ENCODE assay signal across 19 cellular contexts in the genomic region with DNA sequence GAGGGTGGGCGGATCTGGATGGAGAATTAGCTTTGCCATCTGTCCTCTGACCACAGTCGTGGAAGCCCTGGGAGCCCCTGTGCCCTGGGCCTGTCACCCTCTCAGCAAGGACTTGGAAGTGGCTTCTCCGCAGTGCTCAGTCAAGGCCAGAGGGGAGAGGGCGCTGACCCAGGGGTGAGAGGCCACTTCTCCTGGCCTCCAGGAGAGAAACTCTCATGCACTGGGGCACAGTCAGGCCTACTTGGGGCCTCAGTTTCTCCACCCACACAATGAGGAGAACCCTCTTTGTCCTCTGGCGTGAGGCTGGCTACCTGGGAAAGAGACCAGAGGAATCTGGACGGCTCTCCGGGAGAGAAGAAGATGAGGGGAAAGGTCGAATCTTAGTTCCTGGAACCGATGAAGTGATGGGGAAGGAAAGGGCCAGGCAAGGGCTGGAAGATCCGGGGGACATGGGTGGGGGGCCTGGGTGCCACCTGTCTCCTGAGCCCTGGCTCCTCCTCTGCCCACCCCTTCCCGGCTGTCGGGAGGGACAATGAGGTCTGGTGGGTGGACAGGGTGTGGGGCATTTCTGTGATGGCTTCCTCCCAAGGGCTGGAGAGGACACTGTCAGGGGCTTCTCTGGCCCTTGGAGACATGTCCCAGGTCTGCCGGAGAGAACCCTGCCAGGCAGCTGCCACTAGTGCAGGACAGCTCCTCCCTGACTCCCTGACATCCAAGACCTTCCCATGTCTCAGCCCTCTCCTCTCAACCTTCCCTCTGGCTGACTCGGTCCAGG. TPM values are rescaled to one million over a fixed set of nuclear protein-coding genes. Genes with fewer than 3 reads are reported as not detected.
DNase-seq lines count a peak whose midpoint lies in the region; ATAC-seq and TF ChIP-seq lines count a peak whose summit lies in the region.
"Had no signal": no experiment of that assay in that cellular context is flagged by ENCODE, and none has a peak within 500 bp of the region (broad histone marks: within the 10 kb centered on the region; RNA-seq: fewer than 3 reads in every experiment).

No MANE protein-coding gene starts in this region.

- H3K27ac ChIP-seq in HEK293 (ENCODE audit: extremely low read depth, low read depth, low read length) (no peak overlapping the region), endodermal cell (ENCODE audit: low read depth, low read length) (no peak overlapping the region)

- no peaks in the 10 kb centered on the region for H3K9me3 Mint-ChIP-seq in activated CD8-positive, alpha-beta memory T cell treated with anti-CD3 and anti-CD28 coated beads, Interleukin-2, amount 10 ng/mL, durations not matched to agents 7 days and 5 days (ENCODE audit: low read depth)
- no peaks in the 10 kb centered on the region for H3K9me3 Mint-ChIP-seq in endodermal cell
- no peaks in the 10 kb centered on the region for H3K9me3 Mint-ChIP-seq in stimulated activated memory B cell treated with anti-CD40 and anti-IgM and Interleukin-4, amounts not matched to agents 10 μg/mL and 1 μg/mL and 100 μg/mL, for 72 hours
- H3K9me3 Mint-ChIP-seq: CD8-positive, alpha-beta T cell; natural killer cell treated with Interleukin-12 subunit alpha and Interleukin-12 subunit beta and Interleukin-15 and Interleukin-18, amount 100 ng/mL, for 72 hours had no signal

- intact Hi-C loops in left ventricle myocardium superior (cut with micrococcal nuclease): no loop called here

- peak; percentile 34 for DNase-seq in activated CD8-positive, alpha-beta memory T cell treated with anti-CD3 and anti-CD28 coated beads, Interleukin-2, amount 10 ng/mL, durations not matched to agents 7 days and 5 days
- DNase-seq in activated CD8-positive, alpha-beta memory T cell treated with anti-CD3 and anti-CD28 coated beads for 24 hours: no peak
- DNase-seq in endodermal cell: peak; percentile 44
- no peak for DNase-seq in left ventricle myocardium superior
- DNase-seq in KBM-7: no peak
- DNase-seq: ACHN; activated CD4-positive, alpha-beta T cell treated with anti-CD3 and anti-CD28 coated beads, Interleukin-2, amount 50 U/mL, for 1 hour; CD8-positive, alpha-beta T cell; NCI-H1048; NCI-H2029 treated with DMSO at 0.1 percent for 48 hours; NCI-H446; small intestine; stimulated activated CD4-positive, alpha-beta T cell treated with anti-CD3 and anti-CD28 coated beads, Interleukin-4, amount 100 ng/mL, for 4 hours; substantia nigra had no signal

- peaks cover 29% of the 10 kb centered on the region for H3K4me1 Mint-ChIP-seq in activated CD8-positive, alpha-beta memory T cell treated with anti-CD3 and anti-CD28 coated beads, Interleukin-2, amount 10 ng/mL, durations not matched to agents 7 days and 5 days
- peaks cover 19% of the 10 kb centered on the region for H3K4me1 Mint-ChIP-seq in endodermal cell
- peaks cover 26% of the 10 kb centered on the region for H3K4me1 Mint-ChIP-seq in stimulated activated memory B cell treated with anti-CD40 and anti-IgM and Interleukin-4, amounts not matched to agents 10 μg/mL and 1 μg/mL and 100 μg/mL, for 72 hours

- H3K9me3 ChIP-seq in HEK293 (ENCODE audit: control insufficient read depth, insufficient read depth, low read depth, low read length) (no peaks in the 10 kb centered on the region), endodermal cell (ENCODE audit: control insufficient read depth, low read length) (no peaks in the 10 kb centered on the region)

- no peak for ATAC-seq in activated CD8-positive, alpha-beta memory T cell treated with anti-CD3 and anti-CD28 coated beads, Interleukin-2, amount 10 ng/mL, durations not matched to agents 7 days and 5 days
- ATAC-seq in stimulated activated memory B cell treated with anti-CD40 and anti-IgM and Interleukin-4, amounts not matched to agents 10 μg/mL and 1 μg/mL and 100 μg/mL, for 72 hours: no peak
- no peak for ATAC-seq in left ventricle myocardium superior
- ATAC-seq in GM21825 (IDR thresholded peaks at IDR 0.05; ENCODE audit: unreplicated experiment): no peak
- ATAC-seq: K562; natural killer cell treated with Interleukin-12 subunit alpha and Interleukin-12 subunit beta and Interleukin-15 and Interleukin-18, amount 100 ng/mL, for 72 hours had no signal

- CTCF ChIA-PET in activated CD8-positive, alpha-beta memory T cell treated with anti-CD3 and anti-CD28 coated beads, Interleukin-2, amount 10 ng/mL, durations not matched to agents 7 days and 5 days (lab: Charles Lee): no interaction called here
- CTCF ChIA-PET in HEK293 (lab: Yijun Ruan, JAX): no interaction called here

- no peak overlapping the region for H3K4me3 ChIP-seq in HEK293 (ENCODE audit: low read depth, low read length)
- H3K4me3 ChIP-seq in endodermal cell (ENCODE audit: low read length): no peak overlapping the region
- H3K4me3 ChIP-seq: K562 had no signal

- H3K36me3 ChIP-seq in HEK293 (ENCODE audit: control insufficient read depth in 2 of 2, insufficient read depth in 1 of 2, low read length in 2 of 2): peaks cover 0 to 26% of the 10 kb centered on the region in 2 experiments; a peak in 1 of 3 replicates
- H3K36me3 ChIP-seq in endodermal cell (ENCODE audit: control insufficient read depth, insufficient read depth, low read length): no peaks in the 10 kb centered on the region

- TF ChIP-seq CTCF in HEK293 (tag by site-specific recombination; IDR thresholded peaks at IDR 0.05) (no peak), endodermal cell (conservative IDR thresholded peaks at IDR 0.05) (no peak)

- peaks cover 6% of the 10 kb centered on the region for H3K36me3 Mint-ChIP-seq in activated CD8-positive, alpha-beta memory T cell treated with anti-CD3 and anti-CD28 coated beads, Interleukin-2, amount 10 ng/mL, durations not matched to agents 7 days and 5 days
- peaks cover 8% of the 10 kb centered on the region for H3K36me3 Mint-ChIP-seq in endodermal cell (ENCODE audit: low read depth)
- H3K36me3 Mint-ChIP-seq in stimulated activated memory B cell treated with anti-CD40 and anti-IgM and Interleukin-4, amounts not matched to agents 10 μg/mL and 1 μg/mL and 100 μg/mL, for 72 hours: peaks cover 32% of the 10 kb centered on the region

- no peaks in the 10 kb centered on the region for H3K27me3 Mint-ChIP-seq in activated CD8-positive, alpha-beta memory T cell treated with anti-CD3 and anti-CD28 coated beads, Interleukin-2, amount 10 ng/mL, durations not matched to agents 7 days and 5 days
- H3K27me3 Mint-ChIP-seq in endodermal cell (ENCODE audit: insufficient read depth): no peaks in the 10 kb centered on the region
- H3K27me3 Mint-ChIP-seq in stimulated activated memory B cell treated with anti-CD40 and anti-IgM and Interleukin-4, amounts not matched to agents 10 μg/mL and 1 μg/mL and 100 μg/mL, for 72 hours: no peaks in the 10 kb centered on the region
- H3K27me3 Mint-ChIP-seq: natural killer cell treated with Interleukin-12 subunit alpha and Interleukin-12 subunit beta and Interleukin-15 and Interleukin-18, amount 100 ng/mL, for 72 hours had no signal

- no peak overlapping the region for H3K4me3 Mint-ChIP-seq in activated CD8-positive, alpha-beta memory T cell treated with anti-CD3 and anti-CD28 coated beads, Interleukin-2, amount 10 ng/mL, durations not matched to agents 7 days and 5 days
- no peak overlapping the region for H3K4me3 Mint-ChIP-seq in endodermal cell
- H3K4me3 Mint-ChIP-seq in stimulated activated memory B cell treated with anti-CD40 and anti-IgM and Interleukin-4, amounts not matched to agents 10 μg/mL and 1 μg/mL and 100 μg/mL, for 72 hours: no peak overlapping the region
- H3K4me3 Mint-ChIP-seq: CD8-positive, alpha-beta T cell; natural killer cell treated with Interleukin-12 subunit alpha and Interleukin-12 subunit beta and Interleukin-15 and Interleukin-18, amount 100 ng/mL, for 72 hours had no signal

- no peaks in the 10 kb centered on the region for H3K27me3 ChIP-seq in endodermal cell (ENCODE audit: control insufficient read depth, insufficient read depth, low read length, poor library complexity, severe bottlenecking)

- no peak overlapping the region for H3K9ac ChIP-seq in endodermal cell (ENCODE audit: extremely low read depth, low read length, poor library complexity, severe bottlenecking)

- H3K27ac Mint-ChIP-seq in activated CD8-positive, alpha-beta memory T cell treated with anti-CD3 and anti-CD28 coated beads, Interleukin-2, amount 10 ng/mL, durations not matched to agents 7 days and 5 days: peak overlapping the region; percentile 15
- no peak overlapping the region for H3K27ac Mint-ChIP-seq in endodermal cell
- H3K27ac Mint-ChIP-seq in stimulated activated memory B cell treated with anti-CD40 and anti-IgM and Interleukin-4, amounts not matched to agents 10 μg/mL and 1 μg/mL and 100 μg/mL, for 72 hours: peak overlapping the region; percentile 75
- H3K27ac Mint-ChIP-seq: CD8-positive, alpha-beta T cell; natural killer cell treated with Interleukin-12 subunit alpha and Interleukin-12 subunit beta and Interleukin-15 and Interleukin-18, amount 100 ng/mL, for 72 hours had no signal

- POLR2A ChIA-PET in HEK293 (lab: Yijun Ruan, JAX): no interaction called here

- WGBS in endodermal cell (ENCODE audit: insufficient coverage in 1 of 2, insufficient read length in 1 of 2), 2 experiments: 85 to 92% methylated on average over 5 to 12 of the region's 14 CpGs

- in situ Hi-C loops in KBM-7 (cut with MboI; ENCODE audit: low pct_unique_long_range_greater_than_20kb, low sequenced_read_pairs): no loop called here

- H3K4me1 ChIP-seq in HEK293 (ENCODE audit: control insufficient read depth, insufficient read depth, low read length): no peaks in the 10 kb centered on the region; the same call in 1 of the 2 replicates
- H3K4me1 ChIP-seq in endodermal cell (ENCODE audit: control insufficient read depth, insufficient read depth, low read length): peaks cover 10% of the 10 kb centered on the region

TF ChIP-seq in HEK293, 187 proteins besides CTCF, POLR2A, EP300 and RAD21 (continues in another document):
- 0 out of 2 replicates have a peak, but pooled peaks have one; percentile 24 for TF ChIP-seq ZNF600 (tag by site-specific recombination; IDR thresholded peaks at IDR 0.05)

RNA-seq across cellular contexts. Expression of a gene that starts 9.1 kb away (rescaled TPM):
- 100 to 1,000 TPM in 1 of 2 experiments, 10 to 100 TPM in 1; 79.5 to 104 TPM for total RNA-seq in activated CD8-positive, alpha-beta memory T cell treated with anti-CD3 and anti-CD28 coated beads, Interleukin-2, amount 10 ng/mL, durations not matched to agents 7 days and 5 days
- total RNA-seq in endodermal cell (10 to 100 TPM; 16.4 to 20.6 TPM), left ventricle myocardium superior (37.3 TPM)
- polyA plus RNA-seq in endodermal cell (2013, experiment 1 of 2): 2.5 TPM
- polyA plus RNA-seq in endodermal cell (2013, experiment 2 of 2): 3.8 TPM

RNA-seq across cellular contexts. Expression of a gene that starts 48.8 kb away (rescaled TPM):
- 10 to 100 TPM; 49.0 to 51.2 TPM for total RNA-seq in activated CD8-positive, alpha-beta memory T cell treated with anti-CD3 and anti-CD28 coated beads, Interleukin-2, amount 10 ng/mL, durations not matched to agents 7 days and 5 days
- total RNA-seq in endodermal cell (10 to 100 TPM; 18.4 to 29.8 TPM), left ventricle myocardium superior (28.0 TPM)
- polyA plus RNA-seq in endodermal cell (2013, experiment 1 of 2): 6.3 TPM
- polyA plus RNA-seq in endodermal cell (2013, experiment 2 of 2): 6.8 TPM

Comparison
In these comparisons a context has a peak if more than half of its experiments do, and no peak if none do; other contexts are left out.
1. DNase-seq: peak in activated CD8-positive, alpha-beta memory T cell treated with anti-CD3 and anti-CD28 coated beads, Interleukin-2, amount 10 ng/mL, durations not matched to agents 7 days and 5 days (single experiment) and endodermal cell (single experiment); none in activated CD8-positive, alpha-beta memory T cell treated with anti-CD3 and anti-CD28 coated beads for 24 hours (single experiment), left ventricle myocardium superior (single experiment) and KBM-7 (single experiment).